Comparison of ENCODE assay signal across 1 cellular context in the genomic region with DNA sequence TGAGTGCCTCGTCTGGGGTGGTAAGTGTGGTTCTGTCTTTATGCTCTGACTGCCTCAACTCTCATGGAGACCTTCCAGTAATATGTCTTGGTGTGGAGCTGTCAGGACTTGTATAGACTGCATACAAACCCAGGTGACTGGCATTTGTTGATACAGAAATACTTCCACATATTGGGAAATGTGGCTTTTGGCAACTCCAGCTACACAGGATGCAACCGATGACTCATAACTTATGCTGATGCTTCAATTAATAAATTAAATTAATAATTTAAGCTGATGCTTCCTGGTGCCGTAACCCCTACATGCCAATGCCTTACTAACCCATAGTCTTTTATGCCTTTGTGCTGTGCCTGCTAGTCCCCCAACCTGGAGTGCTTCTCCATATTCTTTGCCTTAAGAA.
TF ChIP-seq lines count a peak whose summit lies in the region.

No MANE protein-coding gene starts in this region.

TF ChIP-seq in endothelial cell of umbilical vein, 7 proteins besides CTCF, POLR2A, EP300 and RAD21:
- TF ChIP-seq JUN (IDR thresholded peaks at IDR 0.05; ENCODE audit: borderline replicate concordance, insufficient read depth, insufficient read length, low read depth) (peak; percentile 74), GATA2 (IDR thresholded peaks at IDR 0.05; ENCODE audit: insufficient read depth, insufficient read length, low read depth, low read length) (no peak), POLR2AphosphoS5 (IDR thresholded peaks at IDR 0.05; ENCODE audit: insufficient read depth, low read depth, low read length) (peak; percentile 26), EZH2 (IDR thresholded peaks at IDR 0.05; ENCODE audit: borderline replicate concordance, low read depth, low read length, severe bottlenecking) (no peak), FOS (IDR thresholded peaks at IDR 0.05; ENCODE audit: borderline replicate concordance, insufficient read depth, low read length) (peak; percentile 69), MYC (IDR thresholded peaks at IDR 0.05; ENCODE audit: low read depth, low read length) (no peak)
- TF ChIP-seq, protein P1, sequence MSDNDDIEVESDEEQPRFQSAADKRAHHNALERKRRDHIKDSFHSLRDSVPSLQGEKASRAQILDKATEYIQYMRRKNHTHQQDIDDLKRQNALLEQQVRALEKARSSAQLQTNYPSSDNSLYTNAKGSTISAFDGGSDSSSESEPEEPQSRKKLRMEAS (IDR thresholded peaks at IDR 0.05; ENCODE audit: insufficient read depth, insufficient read length): no peak
